8 cellular contexts compared by ENCODE assay signal in genomic region chr3:126983276-126983652, GRCh38. TPM values are rescaled to one million over a fixed set of nuclear protein-coding genes. Genes with fewer than 3 reads are reported as not detected.
DNase-seq lines count a peak whose midpoint lies in the region; ATAC-seq and TF ChIP-seq lines count a peak whose summit lies in the region.

No MANE protein-coding gene starts in this region.

- H3K4me1 ChIP-seq in colonic mucosa (peaks cover 4% of the 10 kb centered on the region), neuron (ENCODE audit: insufficient read depth, low read length) (peaks cover 11% of the 10 kb centered on the region)

- peaks cover 2% of the 10 kb centered on the region for H3K27me3 Mint-ChIP-seq in HFFc6 (ENCODE audit: insufficient read depth)

- no peaks in the 10 kb centered on the region for H3K9me3 Mint-ChIP-seq in HFFc6

- DNase-seq in GM12864 (ENCODE audit: low read depth) (no peak), colonic mucosa (no peak), 8988T (no peak), RKO (ENCODE audit: low spot score) (no peak), HFFc6 (no peak)

- H3K4me3 ChIP-seq in GM12864 (ENCODE audit: low read depth, low read length) (peak overlapping the region; percentile 62; the same call in 1 of the 2 replicates), colonic mucosa (peak overlapping the region; percentile 93), neuron (ENCODE audit: low read length) (peak overlapping the region; percentile 72)

- peak overlapping the region in 1 of 2 donors; percentile 83 for H3K9ac ChIP-seq in colonic mucosa (ENCODE audit: low read depth in 2 of 2, low read length in 2 of 2)

- TF ChIP-seq CTCF in GM12864 (IDR thresholded peaks at IDR 0.05; ENCODE audit: low read depth, low read length, missing control alignments), result no peak
- TF ChIP-seq CTCF in colonic mucosa (IDR thresholded peaks at IDR 0.05), result no peak
- no peak for TF ChIP-seq CTCF in HFFc6 (IDR thresholded peaks at IDR 0.05)

- H3K27ac ChIP-seq in colonic mucosa, result no peak overlapping the region

- no peak overlapping the region for H2AFZ ChIP-seq in neuron (ENCODE audit: low read depth, low read length)

- intact Hi-C loops in colonic mucosa (cut with DNase I), result loop anchor here (2.0 to 5.0 kb wide), 3 partner anchors 194 to 564 kb away; no protein-coding TSS in a partner anchor

- ATAC-seq in HG03135 (IDR thresholded peaks at IDR 0.05; ENCODE audit: unreplicated experiment) (peak; percentile 5), HG03460 (IDR thresholded peaks at IDR 0.05; ENCODE audit: unreplicated experiment) (no peak)

- H3K27ac Mint-ChIP-seq in HFFc6, result no peak overlapping the region

- peaks cover 32% of the 10 kb centered on the region for H3K4me1 Mint-ChIP-seq in HFFc6 (ENCODE audit: low read depth)

- H3K36me3 ChIP-seq in colonic mucosa (no peaks in the 10 kb centered on the region), neuron (ENCODE audit: insufficient read depth, low read length) (peaks cover 2% of the 10 kb centered on the region)

- H3K4me3 Mint-ChIP-seq in HFFc6, result no peak overlapping the region

- H3K36me3 Mint-ChIP-seq in HFFc6 (ENCODE audit: low read depth), result no peaks in the 10 kb centered on the region

- no peaks in the 10 kb centered on the region for H3K9me3 ChIP-seq in colonic mucosa
- H3K9me3 ChIP-seq in neuron (ENCODE audit: low read length), result no peaks in the 10 kb centered on the region

- H3K27me3 ChIP-seq in colonic mucosa (no peaks in the 10 kb centered on the region), neuron (ENCODE audit: insufficient read depth, low read length) (no peaks in the 10 kb centered on the region)

RNA-seq across cellular contexts. Expression of gene PLXNA1, which starts 0.3 kb away (rescaled TPM):
- 10 to 100 TPM; 16.0 to 19.3 TPM for total RNA-seq in colonic mucosa
- 10 to 100 TPM; 40.8 to 56.1 (median 45.4) TPM for total RNA-seq in HFFc6 (2021; fragmentation: NEBNext Ultra II Directional; extraction: Animal tissue kit (Norgen Biotek cat#: 25700))
